Comparison of ENCODE assay signal across 13 cellular contexts in the genomic region with DNA sequence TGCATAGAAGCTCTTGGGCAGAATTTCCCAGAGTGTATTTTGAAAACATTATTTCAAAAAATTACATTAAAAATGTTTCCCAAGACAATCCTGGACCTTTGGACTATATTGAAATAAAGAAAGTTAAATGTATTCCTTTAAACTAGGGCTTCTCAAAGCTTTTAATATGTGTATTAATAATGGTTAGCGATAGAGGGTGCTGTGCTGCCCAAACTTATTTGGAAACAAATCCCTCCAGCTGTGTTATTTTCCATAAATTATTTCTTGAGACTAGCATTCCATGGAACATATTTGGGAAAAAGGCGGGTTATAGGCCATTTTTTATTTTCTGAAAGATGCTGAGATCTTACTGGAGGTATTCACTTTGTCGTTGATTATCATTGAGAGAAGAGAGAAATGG.
"Had no signal": no experiment of that assay in that cellular context is flagged by ENCODE, and none has a peak within 500 bp of the region (broad histone marks: within the 10 kb centered on the region; RNA-seq: fewer than 3 reads in every experiment).

No MANE protein-coding gene starts in this region.

- DNase-seq: activated CD4-positive, alpha-beta memory T cell treated with anti-CD3 and anti-CD28 coated beads, Interleukin-2, amount 10 ng/mL, durations not matched to agents 7 days and 5 days; activated CD8-positive, alpha-beta memory T cell treated with anti-CD3 and anti-CD28 coated beads, Interleukin-2, amount 50 U/mL, for 4 hours; activated naive CD4-positive, alpha-beta T cell; aorta; esophagus squamous epithelium; foreskin fibroblast; left cardiac atrium; naive thymus-derived CD4-positive, alpha-beta T cell; small intestine; thyroid gland had no signal

- ATAC-seq: left cardiac atrium; naive thymus-derived CD4-positive, alpha-beta T cell had no signal

- H3K4me1 ChIP-seq: breast epithelium, esophagus squamous epithelium, right atrium auricular region, thyroid gland had no signal

- H3K9me3 ChIP-seq: breast epithelium, esophagus squamous epithelium, neutrophil, right atrium auricular region, thyroid gland had no signal

- H3K36me3 Mint-ChIP-seq: naive thymus-derived CD4-positive, alpha-beta T cell had no signal

- H3K4me1 Mint-ChIP-seq: activated CD4-positive, alpha-beta memory T cell treated with anti-CD3 and anti-CD28 coated beads, Interleukin-2, amount 10 ng/mL, durations not matched to agents 7 days and 5 days; naive thymus-derived CD4-positive, alpha-beta T cell had no signal

- H3K27me3 ChIP-seq: breast epithelium, esophagus squamous epithelium, neutrophil, right atrium auricular region, thyroid gland had no signal

- H3K27me3 Mint-ChIP-seq: activated CD4-positive, alpha-beta memory T cell treated with anti-CD3 and anti-CD28 coated beads, Interleukin-2, amount 10 ng/mL, durations not matched to agents 7 days and 5 days; naive thymus-derived CD4-positive, alpha-beta T cell had no signal

- H3K4me3 ChIP-seq: breast epithelium, esophagus squamous epithelium, right atrium auricular region, thyroid gland had no signal

- H3K4me3 Mint-ChIP-seq: activated CD4-positive, alpha-beta memory T cell treated with anti-CD3 and anti-CD28 coated beads, Interleukin-2, amount 10 ng/mL, durations not matched to agents 7 days and 5 days; naive thymus-derived CD4-positive, alpha-beta T cell had no signal

- H3K27ac Mint-ChIP-seq: activated CD4-positive, alpha-beta memory T cell treated with anti-CD3 and anti-CD28 coated beads, Interleukin-2, amount 10 ng/mL, durations not matched to agents 7 days and 5 days; naive thymus-derived CD4-positive, alpha-beta T cell had no signal

- H3K36me3 ChIP-seq: breast epithelium, esophagus squamous epithelium, neutrophil, right atrium auricular region, thyroid gland had no signal

- H3K9me3 Mint-ChIP-seq: activated CD4-positive, alpha-beta memory T cell treated with anti-CD3 and anti-CD28 coated beads, Interleukin-2, amount 10 ng/mL, durations not matched to agents 7 days and 5 days had no signal

- H3K27ac ChIP-seq: breast epithelium, esophagus squamous epithelium, neutrophil, right atrium auricular region, thyroid gland had no signal
